Comparison of ENCODE assay signal across 7 cellular contexts in genomic region chr14:87230726-87231125, GRCh38.
"Had no signal": no experiment of that assay in that cellular context is flagged by ENCODE, and none has a peak within 500 bp of the region (broad histone marks: within the 10 kb centered on the region; RNA-seq: fewer than 3 reads in every experiment).

No MANE protein-coding gene starts in this region.

- H3K4me3 ChIP-seq: GM23248, K562 had no signal

- H2AFZ ChIP-seq: GM23248 had no signal

- H3K27ac ChIP-seq: GM23248 had no signal

- FAIRE-seq: H54, HTR-8/SVneo, K562 had no signal

- DNase-seq: GOT3, H9, IMR-90 had no signal

- H3K9ac ChIP-seq: GM23248 had no signal
